In the genomic region with DNA sequence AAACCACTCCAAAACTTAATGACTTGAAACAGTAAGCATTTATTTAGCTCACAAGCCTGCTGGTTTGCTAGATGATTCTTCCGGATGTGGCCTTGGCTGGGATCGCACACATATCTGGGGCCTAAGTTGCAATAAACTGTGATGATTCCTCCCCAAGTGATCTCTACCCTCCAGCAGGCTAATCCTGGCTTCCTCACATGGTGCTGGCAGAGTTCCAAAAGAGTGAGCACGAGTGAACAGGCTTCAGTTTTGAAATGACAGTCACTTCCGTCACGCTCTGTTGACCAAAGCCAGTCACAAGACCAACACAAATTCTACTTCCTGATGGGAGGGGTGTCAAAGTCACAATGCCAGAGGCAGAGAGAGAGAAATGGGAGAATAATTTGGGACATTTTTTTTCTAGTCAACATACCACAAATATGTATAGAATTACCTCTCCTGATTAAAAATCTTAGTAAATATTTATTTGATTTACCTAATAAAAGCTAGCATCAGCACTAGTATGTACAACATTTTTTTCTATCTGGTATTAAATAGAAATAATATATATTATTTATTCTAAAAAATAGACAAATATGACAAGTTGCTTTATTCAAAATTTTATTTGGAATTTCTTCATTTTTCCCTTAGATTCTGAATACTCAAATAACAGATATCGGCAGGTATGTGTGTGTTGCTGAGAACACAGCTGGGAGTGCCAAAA, we compare ENCODE assay signal across 7 cellular contexts.
DNase-seq lines count a peak whose midpoint lies in the region; ATAC-seq, FAIRE-seq and TF ChIP-seq lines count a peak whose summit lies in the region.

No MANE protein-coding gene starts in this region.

- in situ Hi-C loops in HepG2 (cut with HindIII; ENCODE audit: extremely low pct_ligation_motif_present, low pct_unique_long_range_greater_than_20kb) = no loop called here

- TF ChIP-seq CTCF in cardiac fibroblast (IDR thresholded peaks at IDR 0.05; ENCODE audit: low read depth, low read length) (no peak), HepG2 (CRISPR knock-in tag; IDR thresholded peaks at IDR 0.05) (no peak), upper lobe of left lung (IDR thresholded peaks at IDR 0.05) (no peak)

- H3K36me3 ChIP-seq in HepG2 (replicated peaks in 1 of 2; ENCODE audit: control insufficient read depth in 1 of 2, insufficient read depth in 2 of 2, low read length in 2 of 2) (no peaks in the 10 kb centered on the region), upper lobe of left lung (no peaks in the 10 kb centered on the region)

- no peaks in the 10 kb centered on the region for H3K79me2 ChIP-seq in HepG2 (ENCODE audit: insufficient read depth, low read length)

- H2AFZ ChIP-seq in HepG2 (ENCODE audit: low read length) = peak overlapping the region; percentile 27

- TF ChIP-seq POLR2A in GM12891 (IDR thresholded peaks at IDR 0.05; ENCODE audit: low read depth, low read length) (no peak), HepG2 (IDR thresholded peaks at IDR 0.05; ENCODE audit: insufficient read depth in 1 of 2, low read depth in 2 of 2, low read length in 2 of 2) (no peak), upper lobe of left lung (IDR thresholded peaks at IDR 0.05) (no peak)

- peak; percentile 66 for ATAC-seq in GM21786 (IDR thresholded peaks at IDR 0.05; ENCODE audit: unreplicated experiment)
- ATAC-seq in HepG2 = peak; percentile 55
- peak in 1 of 2 donors; percentile 75 for ATAC-seq in upper lobe of left lung (ENCODE audit: low FRiP score in 2 of 2)

- CTCF ChIA-PET in HepG2 (lab: Yijun Ruan, JAX; ENCODE audit: low intra/inter-chr PET ratio, low total read pairs) = no interaction called here

- POLR2A ChIA-PET in HepG2 (lab: Yijun Ruan, JAX) = no interaction called here

- peak; percentile 1 for DNase-seq in GM12891 (ENCODE audit: insufficient read length, low spot score)
- DNase-seq in HuH-7 (ENCODE audit: low spot score) = peak; percentile 11
- DNase-seq in NOMO-1 treated with dmso at 0.1 percent for 144 hours (lab: John Stamatoyannopoulos, UW; ENCODE audit: unreplicated experiment) = peak; percentile 11
- DNase-seq in cardiac fibroblast (ENCODE audit: low read depth in 2 of 2) = peak; percentile 86 to 90
- peak; percentile 73 for DNase-seq in HepG2 (ENCODE audit: low spot score)
- DNase-seq in upper lobe of left lung = peak in 1 of 2 donors; percentile 75

- no peak overlapping the region for H3K27ac ChIP-seq in HepG2 (ENCODE audit: extremely low read length, insufficient read depth, low read length)
- peak overlapping the region in 3 of 4 donors; percentile 14 to 54 (median 49) for H3K27ac ChIP-seq in upper lobe of left lung

- intact Hi-C loops in HepG2 (cut with micrococcal nuclease; ENCODE audit: unreplicated experiment) = no loop called here

- no peak for TF ChIP-seq RAD21 in HepG2 (CRISPR knock-in tag; IDR thresholded peaks at IDR 0.05)

- H3K27me3 ChIP-seq in HepG2 (ENCODE audit: control insufficient read depth in 1 of 2, insufficient read depth in 2 of 2, low read length in 2 of 2) (no peaks in the 10 kb centered on the region), upper lobe of left lung (no peaks in the 10 kb centered on the region)

- no peak overlapping the region for H3K4me2 ChIP-seq in HepG2 (ENCODE audit: low read depth, low read length)

- WGBS in HepG2 (ENCODE audit: low lambda C conversion rate) = 8% methylated on average over 4 of the region's 6 CpGs
- 31 to 37% methylated on average over 6 of the region's 6 CpGs for WGBS in upper lobe of left lung, 2 donors

- BruUV-seq in HepG2 (replicated peaks; lab: Mats Ljungman, UMichigan) = no TSS peak

- H3K4me1 ChIP-seq in HepG2 (ENCODE audit: insufficient read depth, low read length) (no peaks in the 10 kb centered on the region), upper lobe of left lung (peaks cover 0 to 13% (median 5%) of the 10 kb centered on the region in 4 donors)

- H3K4me3 ChIP-seq in cardiac fibroblast (replicated peaks in 1 of 2; ENCODE audit: low read depth in 2 of 2, low read length in 2 of 2) (no peak overlapping the region), HepG2 (replicated peaks in 1 of 3; ENCODE audit: insufficient read depth in 1 of 3, low read depth in 2 of 3, low read length in 3 of 3) (no peak overlapping the region), upper lobe of left lung (no peak overlapping the region)

- FAIRE-seq in GM12891 (lab: Jason Lieb, UNC) = peak; percentile 92
- FAIRE-seq in HepG2 (lab: Jason Lieb, UNC) = no peak

- no peak overlapping the region for H3K9ac ChIP-seq in HepG2 (ENCODE audit: insufficient read depth, low read depth, low read length)

- no peaks in the 10 kb centered on the region for H4K20me1 ChIP-seq in HepG2 (ENCODE audit: insufficient read depth, low read length)

- TF ChIP-seq EP300 in HepG2 (IDR thresholded peaks at IDR 0.05; ENCODE audit: low read depth in 2 of 2, low read length in 2 of 2) (no peak), HepG2 (CRISPR knock-in tag; IDR thresholded peaks at IDR 0.05; ENCODE audit: borderline replicate concordance) (no peak), upper lobe of left lung (IDR thresholded peaks at IDR 0.05) (peak in 2 of 4 donors; percentile 21 to 92)

- no peaks in the 10 kb centered on the region for H3K9me3 ChIP-seq in HepG2 (ENCODE audit: low read length)
- no peaks in the 10 kb centered on the region for H3K9me3 ChIP-seq in upper lobe of left lung

TF ChIP-seq in GM12891, 5 proteins besides CTCF, POLR2A, EP300 and RAD21:
- TF ChIP-seq TAF1 (IDR thresholded peaks at IDR 0.05; ENCODE audit: low read depth, low read length) (no peak), PAX5 (IDR thresholded peaks at IDR 0.05; ENCODE audit: insufficient read depth, low read length, severe bottlenecking) (peak; percentile 99), SPI1 (IDR thresholded peaks at IDR 0.05; ENCODE audit: low read depth, low read length) (peak; percentile 20; the same call in 1 of the 2 replicates)

TF ChIP-seq in HepG2, 621 proteins besides CTCF, POLR2A, EP300 and RAD21 (continues in another document):
- TF ChIP-seq SKI (IDR thresholded peaks at IDR 0.05; ENCODE audit: partially characterized antibody) (no peak), SOX13 (IDR thresholded peaks at IDR 0.05) (no peak), SOX13 (CRISPR knock-in tag; conservative IDR thresholded peaks at IDR 0.05 in 1 of 2, IDR thresholded peaks at IDR 0.05 in 1 of 2) (no peak), HOXA3 (CRISPR knock-in tag; IDR thresholded peaks at IDR 0.05) (0 out of 2 replicates have a peak, but pooled peaks have one; percentile 14), HNRNPL (IDR thresholded peaks at IDR 0.05; ENCODE audit: low read depth, low read length) (no peak), ZNF747 (CRISPR knock-in tag; IDR thresholded peaks at IDR 0.05; ENCODE audit: borderline replicate concordance) (no peak), ADNP (CRISPR knock-in tag; IDR thresholded peaks at IDR 0.05) (no peak), MXD4 (CRISPR knock-in tag; IDR thresholded peaks at IDR 0.05) (no peak), ZNF446 (CRISPR knock-in tag; IDR thresholded peaks at IDR 0.05) (no peak), ETV5 (CRISPR knock-in tag; IDR thresholded peaks at IDR 0.05; ENCODE audit: borderline replicate concordance) (peak; percentile 56; the same call in 1 of the 2 replicates), SRSF4 (IDR thresholded peaks at IDR 0.05; ENCODE audit: low read depth, low read length, poor library complexity, severe bottlenecking) (no peak), ZNF550 (CRISPR knock-in tag; IDR thresholded peaks at IDR 0.05; ENCODE audit: borderline replicate concordance) (no peak), ELF3 (CRISPR knock-in tag; IDR thresholded peaks at IDR 0.05) (peak; percentile 76), ZNF136 (CRISPR knock-in tag; IDR thresholded peaks at IDR 0.05; ENCODE audit: low read depth) (no peak), RFX5 (IDR thresholded peaks at IDR 0.05; ENCODE audit: low read depth, low read length) (no peak), GABPB1 (CRISPR knock-in tag; IDR thresholded peaks at IDR 0.05) (peak; percentile 83), ZNF431 (CRISPR knock-in tag; IDR thresholded peaks at IDR 0.05; ENCODE audit: borderline replicate concordance, low read depth) (no peak), NFIC (IDR thresholded peaks at IDR 0.05; ENCODE audit: low read length) (peak; percentile 33; the same call in 1 of the 2 replicates), MYC (CRISPR knock-in tag; IDR thresholded peaks at IDR 0.05; ENCODE audit: borderline replicate concordance) (no peak), TBL1XR1 (IDR thresholded peaks at IDR 0.05; ENCODE audit: borderline replicate concordance, low read length, partially characterized antibody) (no peak), FOXA3 (CRISPR knock-in tag; IDR thresholded peaks at IDR 0.05) (peak; percentile 48), ZNF562 (CRISPR knock-in tag; IDR thresholded peaks at IDR 0.05; ENCODE audit: borderline replicate concordance) (no peak), ZC3H4 (CRISPR knock-in tag; IDR thresholded peaks at IDR 0.05; ENCODE audit: borderline replicate concordance) (no peak)
- TF ChIP-seq, protein P1, sequence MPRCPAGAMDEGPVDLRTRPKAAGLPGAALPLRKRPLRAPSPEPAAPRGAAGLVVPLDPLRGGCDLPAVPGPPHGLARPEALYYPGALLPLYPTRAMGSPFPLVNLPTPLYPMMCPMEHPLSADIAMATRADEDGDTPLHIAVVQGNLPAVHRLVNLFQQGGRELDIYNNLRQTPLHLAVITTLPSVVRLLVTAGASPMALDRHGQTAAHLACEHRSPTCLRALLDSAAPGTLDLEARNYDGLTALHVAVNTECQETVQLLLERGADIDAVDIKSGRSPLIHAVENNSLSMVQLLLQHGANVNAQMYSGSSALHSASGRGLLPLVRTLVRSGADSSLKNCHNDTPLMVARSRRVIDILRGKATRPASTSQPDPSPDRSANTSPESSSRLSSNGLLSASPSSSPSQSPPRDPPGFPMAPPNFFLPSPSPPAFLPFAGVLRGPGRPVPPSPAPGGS (CRISPR knock-in tag; IDR thresholded peaks at IDR 0.05) = no peak
- TF ChIP-seq, protein P2, sequence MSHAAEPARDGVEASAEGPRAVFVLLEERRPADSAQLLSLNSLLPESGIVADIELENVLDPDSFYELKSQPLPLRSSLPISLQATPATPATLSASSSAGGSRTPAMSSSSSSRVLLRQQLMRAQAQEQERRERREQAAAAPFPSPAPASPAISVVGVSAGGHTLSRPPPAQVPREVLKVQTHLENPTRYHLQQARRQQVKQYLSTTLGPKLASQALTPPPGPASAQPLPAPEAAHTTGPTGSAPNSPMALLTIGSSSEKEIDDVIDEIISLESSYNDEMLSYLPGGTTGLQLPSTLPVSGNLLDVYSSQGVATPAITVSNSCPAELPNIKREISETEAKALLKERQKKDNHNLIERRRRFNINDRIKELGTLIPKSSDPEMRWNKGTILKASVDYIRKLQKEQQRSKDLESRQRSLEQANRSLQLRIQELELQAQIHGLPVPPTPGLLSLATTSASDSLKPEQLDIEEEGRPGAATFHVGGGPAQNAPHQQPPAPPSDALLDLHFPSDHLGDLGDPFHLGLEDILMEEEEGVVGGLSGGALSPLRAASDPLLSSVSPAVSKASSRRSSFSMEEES (CRISPR knock-in tag; IDR thresholded peaks at IDR 0.05) = peak; percentile 95
